ENCODE assay signal across 22 cellular contexts in genomic region chr11:96358321-96358720, GRCh38. TPM values are rescaled to one million over a fixed set of nuclear protein-coding genes. Genes with fewer than 3 reads are reported as not detected.
A peak's percentile ranks its signal among the peaks of the same experiment; 100 is the strongest.
DNase-seq lines count a peak whose midpoint lies in the region; ATAC-seq and TF ChIP-seq lines count a peak whose summit lies in the region.
"Had no signal": no experiment of that assay in that cellular context is flagged by ENCODE, and none has a peak within 500 bp of the region (broad histone marks: within the 10 kb centered on the region; RNA-seq: fewer than 3 reads in every experiment).

No MANE protein-coding gene starts in this region.

- H3K9me3 Mint-ChIP-seq in activated CD8-positive, alpha-beta memory T cell treated with anti-CD3 and anti-CD28 coated beads, Interleukin-2, amount 10 ng/mL, durations not matched to agents 7 days and 5 days (ENCODE audit: low read depth) = no peaks in the 10 kb centered on the region
- no peaks in the 10 kb centered on the region for H3K9me3 Mint-ChIP-seq in CD8-positive, alpha-beta memory T cell
- H3K9me3 Mint-ChIP-seq in activated CD8-positive, alpha-beta T cell treated with anti-CD3 and anti-CD28 coated beads, Interleukin-2, amount 10 ng/mL, durations not matched to agents 7 days and 5 days (ENCODE audit: insufficient read depth) = no peaks in the 10 kb centered on the region
- no peaks in the 10 kb centered on the region for H3K9me3 Mint-ChIP-seq in nephron progenitor cell
- H3K9me3 Mint-ChIP-seq: HFFc6 had no signal

- peak; percentile 38 for ATAC-seq in activated CD8-positive, alpha-beta memory T cell treated with anti-CD3 and anti-CD28 coated beads, Interleukin-2, amount 10 ng/mL, durations not matched to agents 7 days and 5 days
- peak; percentile 49 for ATAC-seq in activated CD8-positive, alpha-beta T cell treated with anti-CD3 and anti-CD28 coated beads, Interleukin-2, amount 10 ng/mL, durations not matched to agents 7 days and 5 days
- ATAC-seq in HG02970 (IDR thresholded peaks at IDR 0.05; ENCODE audit: low FRiP score, unreplicated experiment) = no peak

- no peak overlapping the region for H3K27ac ChIP-seq in CD8-positive, alpha-beta memory T cell (ENCODE audit: low read depth, low read length)
- H3K27ac ChIP-seq: KMS-11 had no signal

- H3K4me1 ChIP-seq in CD8-positive, alpha-beta memory T cell (ENCODE audit: insufficient read depth, low read length) = no peaks in the 10 kb centered on the region
- H3K4me1 ChIP-seq: BE2C had no signal

- H3K9me3 ChIP-seq in CD8-positive, alpha-beta memory T cell (ENCODE audit: low read length) = no peaks in the 10 kb centered on the region
- H3K9me3 ChIP-seq: BE2C had no signal

- no peaks in the 10 kb centered on the region for H3K27me3 Mint-ChIP-seq in activated CD8-positive, alpha-beta memory T cell treated with anti-CD3 and anti-CD28 coated beads, Interleukin-2, amount 10 ng/mL, durations not matched to agents 7 days and 5 days
- no peaks in the 10 kb centered on the region for H3K27me3 Mint-ChIP-seq in CD8-positive, alpha-beta memory T cell
- no peaks in the 10 kb centered on the region for H3K27me3 Mint-ChIP-seq in activated CD8-positive, alpha-beta T cell treated with anti-CD3 and anti-CD28 coated beads, Interleukin-2, amount 10 ng/mL, durations not matched to agents 7 days and 5 days (ENCODE audit: low read depth)
- no peaks in the 10 kb centered on the region for H3K27me3 Mint-ChIP-seq in nephron progenitor cell (ENCODE audit: low read depth, poor library complexity)
- H3K27me3 Mint-ChIP-seq: CD4-positive, CD25-positive, alpha-beta regulatory T cell had no signal

- H3K4me3 Mint-ChIP-seq in activated CD8-positive, alpha-beta memory T cell treated with anti-CD3 and anti-CD28 coated beads, Interleukin-2, amount 10 ng/mL, durations not matched to agents 7 days and 5 days = peak overlapping the region; percentile 9
- H3K4me3 Mint-ChIP-seq in CD8-positive, alpha-beta memory T cell = no peak overlapping the region
- H3K4me3 Mint-ChIP-seq in activated CD8-positive, alpha-beta T cell treated with anti-CD3 and anti-CD28 coated beads, Interleukin-2, amount 10 ng/mL, durations not matched to agents 7 days and 5 days = peak overlapping the region; percentile 43
- no peak overlapping the region for H3K4me3 Mint-ChIP-seq in nephron progenitor cell
- H3K4me3 Mint-ChIP-seq: CD4-positive, CD25-positive, alpha-beta regulatory T cell; HFFc6 had no signal

- peaks cover 32% of the 10 kb centered on the region for H3K4me1 Mint-ChIP-seq in activated CD8-positive, alpha-beta memory T cell treated with anti-CD3 and anti-CD28 coated beads, Interleukin-2, amount 10 ng/mL, durations not matched to agents 7 days and 5 days
- peaks cover 4 to 23% (median 20%) of the 10 kb centered on the region in 3 donors for H3K4me1 Mint-ChIP-seq in CD8-positive, alpha-beta memory T cell
- H3K4me1 Mint-ChIP-seq in activated CD8-positive, alpha-beta T cell treated with anti-CD3 and anti-CD28 coated beads, Interleukin-2, amount 10 ng/mL, durations not matched to agents 7 days and 5 days (ENCODE audit: low read depth) = peaks cover 25% of the 10 kb centered on the region
- H3K4me1 Mint-ChIP-seq in nephron progenitor cell = no peaks in the 10 kb centered on the region

- peaks cover 23% of the 10 kb centered on the region for H3K36me3 ChIP-seq in CD8-positive, alpha-beta memory T cell (ENCODE audit: insufficient read depth, low read length)

- DNase-seq in activated CD8-positive, alpha-beta memory T cell treated with anti-CD3 and anti-CD28 coated beads, Interleukin-2, amount 10 ng/mL, durations not matched to agents 7 days and 5 days = no peak
- no peak for DNase-seq in activated CD8-positive, alpha-beta memory T cell treated with anti-CD3 and anti-CD28 coated beads, Interleukin-2, amount 50 U/mL, for 4 hours
- no peak for DNase-seq in CD8-positive, alpha-beta memory T cell
- no peak for DNase-seq in activated CD8-positive, alpha-beta T cell treated with anti-CD3 and anti-CD28 coated beads, Interleukin-2, amount 10 ng/mL, durations not matched to agents 7 days and 5 days
- no peak for DNase-seq in nephron progenitor cell
- no peak for DNase-seq in mesenteric fat pad (ENCODE audit: low spot score)
- DNase-seq: BE2C; Calu3; CD4-positive, CD25-positive, alpha-beta regulatory T cell; EL; H7; HFFc6; NCI-H1417; NCI-H187 treated with DMSO at 0.1 percent for 48 hours; NCI-H2227 treated with DMSO at 0.1 percent for 48 hours; NCI-H510A treated with DMSO at 0.1 percent for 48 hours; NCI-H82; RPMI8226; SHP77 treated with DMSO at 0.1 percent for 48 hours had no signal

- peak overlapping the region; percentile 70 for H3K27ac Mint-ChIP-seq in activated CD8-positive, alpha-beta memory T cell treated with anti-CD3 and anti-CD28 coated beads, Interleukin-2, amount 10 ng/mL, durations not matched to agents 7 days and 5 days
- H3K27ac Mint-ChIP-seq in CD8-positive, alpha-beta memory T cell = peak overlapping the region in 5 of 8 donors; percentile 3 to 73 (median 24)
- peak overlapping the region; percentile 13 for H3K27ac Mint-ChIP-seq in activated CD8-positive, alpha-beta T cell treated with anti-CD3 and anti-CD28 coated beads, Interleukin-2, amount 10 ng/mL, durations not matched to agents 7 days and 5 days
- H3K27ac Mint-ChIP-seq in nephron progenitor cell = peak overlapping the region; percentile 29
- H3K27ac Mint-ChIP-seq: HFFc6 had no signal

- POLR2A ChIA-PET in CD8-positive, alpha-beta memory T cell (lab: Charles Lee) = no interaction called here
- POLR2A ChIA-PET in activated CD8-positive, alpha-beta T cell treated with anti-CD3 and anti-CD28 coated beads, Interleukin-2, amount 10 ng/mL, durations not matched to agents 7 days and 5 days (lab: Charles Lee) = no interaction called here

- no peak for TF ChIP-seq CTCF in nephron progenitor cell (IDR thresholded peaks at IDR 0.05)

- H3K27me3 ChIP-seq in CD8-positive, alpha-beta memory T cell (ENCODE audit: insufficient read depth, low read length, poor library complexity, severe bottlenecking) = no peaks in the 10 kb centered on the region
- H3K27me3 ChIP-seq: BE2C had no signal

- H3K36me3 Mint-ChIP-seq in activated CD8-positive, alpha-beta memory T cell treated with anti-CD3 and anti-CD28 coated beads, Interleukin-2, amount 10 ng/mL, durations not matched to agents 7 days and 5 days = peaks cover 57% of the 10 kb centered on the region
- H3K36me3 Mint-ChIP-seq in CD8-positive, alpha-beta memory T cell = peaks cover 3 to 71% (median 28%) of the 10 kb centered on the region in 3 donors
- H3K36me3 Mint-ChIP-seq in activated CD8-positive, alpha-beta T cell treated with anti-CD3 and anti-CD28 coated beads, Interleukin-2, amount 10 ng/mL, durations not matched to agents 7 days and 5 days (ENCODE audit: low read depth) = peaks cover 59% of the 10 kb centered on the region
- H3K36me3 Mint-ChIP-seq in nephron progenitor cell (ENCODE audit: low read depth) = peaks cover 49% of the 10 kb centered on the region

- H3K4me3 ChIP-seq in CD8-positive, alpha-beta memory T cell (ENCODE audit: low read length) = no peak overlapping the region
- H3K4me3 ChIP-seq: GM12878 had no signal

- CTCF ChIA-PET in activated CD8-positive, alpha-beta memory T cell treated with anti-CD3 and anti-CD28 coated beads, Interleukin-2, amount 10 ng/mL, durations not matched to agents 7 days and 5 days (lab: Charles Lee) = interaction anchor here (2.1 kb wide), 1 partner anchor 16 kb away, joined by 20 read pairs; the partner anchor contains the start of gene MAML2
- CTCF ChIA-PET in CD8-positive, alpha-beta memory T cell (lab: Charles Lee) = interaction anchor here (1.6 to 2.0 kb wide), 2 partner anchors 15 to 30 kb away, joined by 4 to 10 read pairs; partner anchors contain the start of gene MAML2
- CTCF ChIA-PET in activated CD8-positive, alpha-beta T cell treated with anti-CD3 and anti-CD28 coated beads, Interleukin-2, amount 10 ng/mL, durations not matched to agents 7 days and 5 days (lab: Charles Lee) = interaction anchor here (1.4 to 2.2 kb wide), 2 partner anchors 15 to 18 kb away, joined by 5 to 18 read pairs; partner anchors contain the start of gene MAML2

RNA-seq across cellular contexts. Expression of gene MAML2, which starts 15.3 kb away (rescaled TPM):
- 10 to 100 TPM; 12.7 to 14.5 TPM for total RNA-seq in activated CD8-positive, alpha-beta memory T cell treated with anti-CD3 and anti-CD28 coated beads, Interleukin-2, amount 10 ng/mL, durations not matched to agents 7 days and 5 days
- total RNA-seq in CD8-positive, alpha-beta memory T cell = 10 to 100 TPM; 15.6 to 15.9 TPM
- polyA plus RNA-seq in CD8-positive, alpha-beta memory T cell = 11.1 TPM
- total RNA-seq in activated CD8-positive, alpha-beta T cell treated with anti-CD3 and anti-CD28 coated beads, Interleukin-2, amount 10 ng/mL, durations not matched to agents 7 days and 5 days = 10 to 100 TPM; 14.7 to 15.5 TPM
- total RNA-seq in mesenteric fat pad = 19.9 TPM

RNA-seq across cellular contexts. Expression of gene CCDC82, which starts 31.4 kb away (rescaled TPM):
- 10 to 100 TPM; 31.5 to 32.9 TPM for total RNA-seq in activated CD8-positive, alpha-beta memory T cell treated with anti-CD3 and anti-CD28 coated beads, Interleukin-2, amount 10 ng/mL, durations not matched to agents 7 days and 5 days
- total RNA-seq in CD8-positive, alpha-beta memory T cell = 10 to 100 TPM; 23.4 to 25.3 TPM
- polyA plus RNA-seq in CD8-positive, alpha-beta memory T cell = 28.2 TPM
- total RNA-seq in activated CD8-positive, alpha-beta T cell treated with anti-CD3 and anti-CD28 coated beads, Interleukin-2, amount 10 ng/mL, durations not matched to agents 7 days and 5 days = 10 to 100 TPM; 35.7 to 37.5 TPM
- 29.0 TPM for total RNA-seq in mesenteric fat pad

RNA-seq across cellular contexts. Expression of gene JRKL, which starts 31.5 kb away (rescaled TPM):
- 10 to 100 TPM in 1 of 2 experiments, 1 to 10 TPM in 1; 9.6 to 11.2 TPM for total RNA-seq in activated CD8-positive, alpha-beta memory T cell treated with anti-CD3 and anti-CD28 coated beads, Interleukin-2, amount 10 ng/mL, durations not matched to agents 7 days and 5 days
- total RNA-seq in CD8-positive, alpha-beta memory T cell = 10 to 100 TPM in 1 of 2 experiments, 1 to 10 TPM in 1; 9.7 to 10.4 TPM
- polyA plus RNA-seq in CD8-positive, alpha-beta memory T cell = 2.5 TPM
- 10 to 100 TPM in 1 of 2 experiments, 1 to 10 TPM in 1; 9.4 to 10.3 TPM for total RNA-seq in activated CD8-positive, alpha-beta T cell treated with anti-CD3 and anti-CD28 coated beads, Interleukin-2, amount 10 ng/mL, durations not matched to agents 7 days and 5 days
- total RNA-seq in mesenteric fat pad = 7.5 TPM

Comparison
In these comparisons a context has a peak if more than half of its experiments do, and no peak if none do; other contexts are left out.
1. H3K27ac Mint-ChIP-seq: peak in every context shown above with its lines; median percentile 70 in activated CD8-positive, alpha-beta memory T cell treated with anti-CD3 and anti-CD28 coated beads, Interleukin-2, amount 10 ng/mL, durations not matched to agents 7 days and 5 days; 29 in nephron progenitor cell; 24 in CD8-positive, alpha-beta memory T cell; 13 in activated CD8-positive, alpha-beta T cell treated with anti-CD3 and anti-CD28 coated beads, Interleukin-2, amount 10 ng/mL, durations not matched to agents 7 days and 5 days.
2. H3K4me3 Mint-ChIP-seq: peak in activated CD8-positive, alpha-beta memory T cell treated with anti-CD3 and anti-CD28 coated beads, Interleukin-2, amount 10 ng/mL, durations not matched to agents 7 days and 5 days (single experiment) and activated CD8-positive, alpha-beta T cell treated with anti-CD3 and anti-CD28 coated beads, Interleukin-2, amount 10 ng/mL, durations not matched to agents 7 days and 5 days (single experiment); none in CD8-positive, alpha-beta memory T cell (0 of 7) and nephron progenitor cell (single experiment).